Comparison of ENCODE assay signal across 23 cellular contexts in genomic region chr13:70104481-70104880, GRCh38. TPM values are rescaled to one million over a fixed set of nuclear protein-coding genes. Genes with fewer than 3 reads are reported as not detected.
DNase-seq lines count a peak whose midpoint lies in the region; ATAC-seq, FAIRE-seq and TF ChIP-seq lines count a peak whose summit lies in the region.
"Had no signal": no experiment of that assay in that cellular context is flagged by ENCODE, and none has a peak within 500 bp of the region (broad histone marks: within the 10 kb centered on the region; RNA-seq: fewer than 3 reads in every experiment).

No MANE protein-coding gene starts in this region.

- H4K12ac ChIP-seq in trophoblast cell (ENCODE audit: low read depth, low read length) = no peak overlapping the region

- no peak overlapping the region for H2BK12ac ChIP-seq in trophoblast cell (ENCODE audit: low read length)

- no peak overlapping the region for H3K4me3 ChIP-seq in HEK293 (ENCODE audit: low read depth, low read length)
- H3K4me3 ChIP-seq in GM12878 = no peak overlapping the region
- peak overlapping the region; percentile 22 for H3K4me3 ChIP-seq in endocrine pancreas (ENCODE audit: control insufficient read depth, insufficient read depth, low read length)
- no peak overlapping the region for H3K4me3 ChIP-seq in trophoblast cell (ENCODE audit: low read depth, low read length)
- no peak overlapping the region for H3K4me3 ChIP-seq in spleen
- H3K4me3 ChIP-seq: BLaER1 had no signal

- H3K4me2 ChIP-seq in GM12878 (ENCODE audit: control insufficient read depth, insufficient read depth) (no peak overlapping the region), trophoblast cell (ENCODE audit: low read length) (no peak overlapping the region)
- H3K4me2 ChIP-seq: BLaER1 had no signal

- H4K91ac ChIP-seq in trophoblast cell (ENCODE audit: low read depth, low read length) = no peak overlapping the region

- H3K27ac ChIP-seq in HEK293 (ENCODE audit: extremely low read depth, low read depth, low read length) (no peak overlapping the region), GM12878 (ENCODE audit: control insufficient read depth, insufficient read depth) (no peak overlapping the region), trophoblast cell (ENCODE audit: low read depth, low read length) (no peak overlapping the region), spleen (no peak overlapping the region)
- H3K27ac ChIP-seq: BLaER1 had no signal

- H2BK120ac ChIP-seq in trophoblast cell (ENCODE audit: insufficient read depth, low read length, poor library complexity) = no peak overlapping the region

- H3K36me3 ChIP-seq in HEK293 (ENCODE audit: control insufficient read depth in 2 of 2, insufficient read depth in 1 of 2, low read length in 2 of 2) (no peaks in the 10 kb centered on the region), GM12878 (ENCODE audit: control insufficient read depth in 2 of 2, insufficient read depth in 2 of 2, low read length in 1 of 2) (no peaks in the 10 kb centered on the region), endocrine pancreas (ENCODE audit: control insufficient read depth, insufficient read depth, low read length) (no peaks in the 10 kb centered on the region), trophoblast cell (ENCODE audit: control insufficient read depth in 1 of 2, insufficient read depth in 2 of 2, low read length in 2 of 2) (no peaks in the 10 kb centered on the region), spleen (no peaks in the 10 kb centered on the region)
- H3K36me3 ChIP-seq: BE2C, BLaER1 had no signal

- RAD21 ChIA-PET in GM12878 (lab: Charles Lee; ENCODE audit: unreplicated experiment) = no interaction called here

- no peak overlapping the region for H3K23ac ChIP-seq in trophoblast cell (ENCODE audit: low read length)

- H3K27me3 ChIP-seq in GM12878 (replicated peaks in 1 of 2; ENCODE audit: control insufficient read depth in 2 of 2, insufficient read depth in 2 of 2, low read length in 1 of 2) (no peaks in the 10 kb centered on the region; a peak in 1 of 4 replicates), endocrine pancreas (ENCODE audit: control insufficient read depth, insufficient read depth, low read length) (peaks cover 2% of the 10 kb centered on the region), trophoblast cell (ENCODE audit: insufficient read depth, low read length) (peaks cover 21% of the 10 kb centered on the region), spleen (replicated peaks in 1 of 7) (peaks cover 0 to 12% (median 0%) of the 10 kb centered on the region in 7 donors)
- H3K27me3 ChIP-seq: BLaER1 had no signal

- H3K9me3 ChIP-seq in HEK293 (ENCODE audit: control insufficient read depth, insufficient read depth, low read depth, low read length) (no peaks in the 10 kb centered on the region), GM12878 (replicated peaks; ENCODE audit: control insufficient read depth, insufficient read depth, low read length) (no peaks in the 10 kb centered on the region), endocrine pancreas (ENCODE audit: control insufficient read depth, low read length) (no peaks in the 10 kb centered on the region), trophoblast cell (ENCODE audit: insufficient read depth, low read depth, low read length) (peaks cover 2% of the 10 kb centered on the region), spleen (peaks cover 0 to 9% (median 0%) of the 10 kb centered on the region in 8 donors)
- H3K9me3 ChIP-seq: BE2C had no signal

- in situ Hi-C loops in GM12878 (cut with MboI) = no loop called here

- H3K18ac ChIP-seq in trophoblast cell (ENCODE audit: low read length) = no peak overlapping the region

- H3K79me2 ChIP-seq in GM12878 (ENCODE audit: control insufficient read depth, insufficient read depth, low read length) (no peaks in the 10 kb centered on the region), trophoblast cell (ENCODE audit: control insufficient read depth, insufficient read depth, low read length, poor library complexity) (no peaks in the 10 kb centered on the region)

- H3K14ac ChIP-seq in trophoblast cell (ENCODE audit: low read length) = no peak overlapping the region

- H3K79me1 ChIP-seq in trophoblast cell (ENCODE audit: low read length) = no peaks in the 10 kb centered on the region

- intact Hi-C loops in GM12878 (cut with micrococcal nuclease; ENCODE audit: unreplicated experiment) (no loop called here), spleen (cut with DNase I; ENCODE audit: low total_unique reads) (no loop called here)

- POLR2A ChIA-PET in HEK293 (lab: Yijun Ruan, JAX) = no interaction called here
- POLR2A ChIA-PET in GM12878 (lab: Charles Lee) = no interaction called here

- no peak overlapping the region for H3K9ac ChIP-seq in GM12878 (ENCODE audit: control insufficient read depth, insufficient read depth, low read length)
- no peak overlapping the region for H3K9ac ChIP-seq in endocrine pancreas (ENCODE audit: control insufficient read depth, insufficient read depth, low read length)
- H3K9ac ChIP-seq in trophoblast cell (ENCODE audit: low read length) = no peak overlapping the region
- H3K9ac ChIP-seq: BLaER1 had no signal

- no peaks in the 10 kb centered on the region for H4K20me1 ChIP-seq in GM12878 (ENCODE audit: control insufficient read depth, insufficient read depth)
- H4K20me1 ChIP-seq: BLaER1 had no signal

- no peak overlapping the region for H3K4ac ChIP-seq in trophoblast cell (ENCODE audit: low read depth, low read length)

- CTCF ChIA-PET in HEK293 (lab: Yijun Ruan, JAX) = no interaction called here
- CTCF ChIA-PET in GM12878 (lab: Yijun Ruan, JAX) = no interaction called here

- H4K8ac ChIP-seq in trophoblast cell (ENCODE audit: low read depth, low read length) = no peak overlapping the region

- TF ChIP-seq CTCF in HEK293 (tag by site-specific recombination; IDR thresholded peaks at IDR 0.05) (no peak), GM12878 (IDR thresholded peaks at IDR 0.05 in 2 of 3, conservative IDR thresholded peaks at IDR 0.05 in 1 of 3; ENCODE audit: control insufficient read depth in 2 of 3, extremely low read depth in 1 of 3, insufficient read depth in 1 of 3, low read depth in 3 of 3, low read length in 3 of 3) (no peak), spleen (IDR thresholded peaks at IDR 0.05 in 8 of 11, conservative IDR thresholded peaks at IDR 0.05 in 3 of 11) (no peak)

- SMC1A ChIA-PET in GM12878 (lab: Charles Lee; ENCODE audit: uncharacterized antibody, unreplicated experiment) = interaction anchor here (0.5 kb wide), 1 partner anchor 571 kb away, joined by 3 read pairs; no protein-coding TSS in a partner anchor

- no peak overlapping the region for H2AFZ ChIP-seq in GM12878 (ENCODE audit: control insufficient read depth, low read depth, low read length)
- no peak overlapping the region for H2AFZ ChIP-seq in trophoblast cell (ENCODE audit: insufficient read depth, low read length, poor library complexity)

- no peak overlapping the region for H2AK5ac ChIP-seq in trophoblast cell (ENCODE audit: low read length)

- BruUV-seq in GM12878 (replicated peaks; lab: Mats Ljungman, UMichigan) = no TSS peak

- no peak for TF ChIP-seq EP300 in GM12878 (IDR thresholded peaks at IDR 0.05; ENCODE audit: borderline replicate concordance in 1 of 2, control insufficient read depth in 1 of 2, low read depth in 2 of 2, low read length in 2 of 2)

- no peak overlapping the region for H2BK5ac ChIP-seq in trophoblast cell (ENCODE audit: low read depth, low read length, poor library complexity)

- DNase-seq in GM12878 (ENCODE audit: low read depth, low spot score) (no peak), frontal cortex (ENCODE audit: low spot score in 2 of 2) (no peak), trophoblast cell (no peak), spleen (no peak)
- DNase-seq: 8988T; ACHN; BE2C; C1 segment of cervical spinal cord; CD4-positive, alpha-beta memory T cell; CD4-positive, CD25-positive, alpha-beta regulatory T cell; CD8-positive, alpha-beta memory T cell; COR-L47; DMS 273 treated with DMSO at 0.1 percent for 48 hours; DMS79 treated with DMSO at 0.1 percent for 48 hours; GF-D8 had no signal

- TF ChIP-seq POLR2A in GM12878 (IDR thresholded peaks at IDR 0.05; ENCODE audit: low read depth, low read length) (no peak), spleen (IDR thresholded peaks at IDR 0.05) (no peak)

- no peak for TF ChIP-seq RAD21 in GM12878 (IDR thresholded peaks at IDR 0.05; ENCODE audit: insufficient read depth, low read depth, low read length)

- ATAC-seq in GM12878 = no peak

- FAIRE-seq in GM12878 (lab: Jason Lieb, UNC) (no peak), frontal cortex (lab: Jason Lieb, UNC) (no peak)
- FAIRE-seq: GM12892, GM18507 had no signal

- H3K4me1 ChIP-seq in HEK293 (ENCODE audit: control insufficient read depth, insufficient read depth, low read length) (no peaks in the 10 kb centered on the region), GM12878 (ENCODE audit: control insufficient read depth, insufficient read depth, low read length) (no peaks in the 10 kb centered on the region), endocrine pancreas (ENCODE audit: control insufficient read depth, insufficient read depth, low read length) (no peaks in the 10 kb centered on the region), trophoblast cell (ENCODE audit: control insufficient read depth in 1 of 2, insufficient read depth in 2 of 2, low read length in 2 of 2) (peaks cover 0 to 7% of the 10 kb centered on the region in 2 experiments), spleen (no peaks in the 10 kb centered on the region)
- H3K4me1 ChIP-seq: BLaER1 had no signal

RNA-seq across cellular contexts. Expression of gene ATXN8OS, which starts 3.1 kb away (rescaled TPM):
- total RNA-seq in GM12878 (2013; cell fraction: nucleolus; rRNA removed) = not detected in 2 replicates
- total RNA-seq in GM12878 (2014; rRNA removed) (not detected in 2 replicates), GM12878 (2014; rRNA removed; fragmentation: Illumina TruSeq; extraction: Trizol) (not detected in 2 replicates), GM12878 (2021) (not detected in 2 replicates), frontal cortex (1.6 TPM), spleen (not detected)
- not detected for polyA plus RNA-seq in GM12878 (2011; ENCODE audit: low read depth)
- polyA plus RNA-seq in GM12878 (2011; rRNA removed) (not detected in 2 replicates), GM12878 (2014; fragmentation: Illumina TruSeq; extraction: Trizol) (not detected in 2 replicates), GM12878 (2014; fragmentation: Nextera tagmentation; extraction: Ambion mirVana) (not detected), GM12878 (2014; rRNA removed) (not detected in 2 replicates), GM12878 (2016; fragmentation: Nextera tagmentation; extraction: Ambion mirVana) (not detected), spleen (not detected)
- polyA plus RNA-seq in GM12878 (2011; cell fraction: cytosol; rRNA removed) = not detected in 2 replicates
- polyA plus RNA-seq in GM12878 (2011; cell fraction: nucleus; rRNA removed) = not detected in 2 replicates
- not detected in 2 replicates for polyA plus RNA-seq in GM12878 (2012)
- polyA minus RNA-seq in GM12878 (2011; rRNA and poly(A)+ RNA removed) = not detected in 2 replicates
- not detected in 2 replicates for polyA minus RNA-seq in GM12878 (2011; cell fraction: cytosol; rRNA and poly(A)+ RNA removed)
- polyA minus RNA-seq in GM12878 (2011; cell fraction: nucleus; rRNA and poly(A)+ RNA removed) = not detected in 2 replicates
- polyA plus RNA-seq in trophoblast cell (2013) = not detected in 2 replicates
- total RNA-seq: A673; CD4-positive, alpha-beta memory T cell; CD4-positive, CD25-positive, alpha-beta regulatory T cell; CD8-positive, alpha-beta memory T cell had no signal
- polyA plus RNA-seq: AG04450; CD14-positive monocyte; CD4-positive, alpha-beta memory T cell; CD4-positive, CD25-positive, alpha-beta regulatory T cell; CD8-positive, alpha-beta memory T cell had no signal

RNA-seq across cellular contexts. Expression of gene KLHL1, which starts 3.8 kb away (rescaled TPM):
- total RNA-seq in GM12878 (2013; cell fraction: nucleolus; rRNA removed) = not detected in 2 replicates
- total RNA-seq in GM12878 (2014; rRNA removed) (0.11 and 0.16 TPM in 2 replicates), GM12878 (2014; rRNA removed; fragmentation: Illumina TruSeq; extraction: Trizol) (0.09 and 0.13 TPM in 2 replicates), GM12878 (2021) (0.05 and 0.08 TPM in 2 replicates), frontal cortex (70.9 TPM), spleen (not detected)
- polyA plus RNA-seq in GM12878 (2011; ENCODE audit: low read depth) = not detected
- polyA plus RNA-seq in GM12878 (2011; rRNA removed) (not detected in 2 replicates), GM12878 (2014; fragmentation: Illumina TruSeq; extraction: Trizol) (0.07 TPM in 1 of 2 replicates, not detected in the other), GM12878 (2014; fragmentation: Nextera tagmentation; extraction: Ambion mirVana) (under 1 TPM; 0.02 to 0.05 TPM), GM12878 (2014; rRNA removed) (0.04 TPM in 2 replicates), GM12878 (2016; fragmentation: Nextera tagmentation; extraction: Ambion mirVana) (under 1 TPM in 1 of 2 experiments, not detected in 1; 0.05 TPM), spleen (under 1 TPM in 1 of 3 donors, not detected in 2; 0.02 TPM)
- not detected in 2 replicates for polyA plus RNA-seq in GM12878 (2011; cell fraction: cytosol; rRNA removed)
- not detected in 2 replicates for polyA plus RNA-seq in GM12878 (2011; cell fraction: nucleus; rRNA removed)
- polyA plus RNA-seq in GM12878 (2012) = not detected in 2 replicates
- polyA minus RNA-seq in GM12878 (2011; rRNA and poly(A)+ RNA removed) = not detected in 2 replicates
- polyA minus RNA-seq in GM12878 (2011; cell fraction: cytosol; rRNA and poly(A)+ RNA removed) = 0.31 TPM in 1 of 2 replicates, not detected in the other
- 0.10 TPM in 1 of 2 replicates, not detected in the other for polyA minus RNA-seq in GM12878 (2011; cell fraction: nucleus; rRNA and poly(A)+ RNA removed)
- polyA plus RNA-seq in trophoblast cell (2013) = not detected in 2 replicates
- total RNA-seq: A673; CD4-positive, alpha-beta memory T cell; CD4-positive, CD25-positive, alpha-beta regulatory T cell; CD8-positive, alpha-beta memory T cell had no signal
- polyA plus RNA-seq: AG04450; CD14-positive monocyte; CD4-positive, alpha-beta memory T cell; CD4-positive, CD25-positive, alpha-beta regulatory T cell; CD8-positive, alpha-beta memory T cell had no signal

Comparison
In these comparisons a context has a peak if more than half of its experiments do, and no peak if none do; other contexts are left out.
1. RNA of gene KLHL1, which starts 3.8 kb away (total RNA-seq): 70.9 TPM in frontal cortex (single experiment); 0.05 to 0.16 TPM in GM12878 and not detected in spleen; every median in the first group is over 10 times any median in the second.
2. Of the 9 proteins assayed by ChIP-seq in both HEK293 and GM12878: peak only in HEK293: ATF2; only in GM12878: none; in both: none; in neither: 8.